Comparison of ENCODE assay signal across 7 cellular contexts in the genomic region with DNA sequence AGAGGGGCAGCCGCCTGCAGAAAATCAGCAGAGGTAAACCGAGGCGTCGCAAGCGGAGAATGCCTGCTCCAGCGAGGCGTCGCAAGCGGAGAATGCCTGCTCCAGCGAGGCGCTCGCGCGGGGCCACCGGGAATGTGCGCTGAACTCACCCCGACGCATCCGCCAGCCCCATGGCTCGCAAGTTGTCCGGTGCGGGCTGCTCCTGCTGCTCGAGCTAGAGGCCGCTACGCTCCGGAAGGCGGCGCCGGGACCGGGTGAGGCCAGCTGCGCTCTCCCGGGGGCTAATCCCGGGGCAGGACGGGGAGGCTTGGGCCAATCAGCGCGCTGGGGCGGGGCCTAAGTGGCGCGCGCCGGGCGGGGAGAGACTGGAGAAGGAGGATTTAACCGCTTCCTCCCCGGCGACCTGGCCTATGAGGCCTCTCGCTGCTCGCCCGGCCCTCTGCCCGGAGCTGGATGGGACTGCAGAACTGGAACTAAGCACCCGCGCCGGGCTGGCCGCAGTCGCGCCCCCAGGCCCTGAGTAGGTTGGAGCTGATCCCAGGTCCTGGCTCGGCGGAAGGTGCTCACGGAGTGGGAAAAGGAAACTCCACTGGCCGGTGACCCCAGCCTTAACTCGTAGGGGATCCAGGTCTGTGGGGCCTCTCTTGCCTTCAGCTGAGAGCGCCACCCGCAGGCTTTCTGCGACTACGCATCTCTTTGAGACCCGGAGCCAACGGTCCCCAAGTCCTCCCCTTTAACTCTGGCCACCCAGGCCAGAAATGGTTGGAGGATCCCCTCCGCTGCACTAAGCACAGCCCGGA. TPM values are rescaled to one million over a fixed set of nuclear protein-coding genes. Genes with fewer than 3 reads are reported as not detected.
DNase-seq lines count a peak whose midpoint lies in the region; ATAC-seq, FAIRE-seq and TF ChIP-seq lines count a peak whose summit lies in the region.

A gene with protein sequence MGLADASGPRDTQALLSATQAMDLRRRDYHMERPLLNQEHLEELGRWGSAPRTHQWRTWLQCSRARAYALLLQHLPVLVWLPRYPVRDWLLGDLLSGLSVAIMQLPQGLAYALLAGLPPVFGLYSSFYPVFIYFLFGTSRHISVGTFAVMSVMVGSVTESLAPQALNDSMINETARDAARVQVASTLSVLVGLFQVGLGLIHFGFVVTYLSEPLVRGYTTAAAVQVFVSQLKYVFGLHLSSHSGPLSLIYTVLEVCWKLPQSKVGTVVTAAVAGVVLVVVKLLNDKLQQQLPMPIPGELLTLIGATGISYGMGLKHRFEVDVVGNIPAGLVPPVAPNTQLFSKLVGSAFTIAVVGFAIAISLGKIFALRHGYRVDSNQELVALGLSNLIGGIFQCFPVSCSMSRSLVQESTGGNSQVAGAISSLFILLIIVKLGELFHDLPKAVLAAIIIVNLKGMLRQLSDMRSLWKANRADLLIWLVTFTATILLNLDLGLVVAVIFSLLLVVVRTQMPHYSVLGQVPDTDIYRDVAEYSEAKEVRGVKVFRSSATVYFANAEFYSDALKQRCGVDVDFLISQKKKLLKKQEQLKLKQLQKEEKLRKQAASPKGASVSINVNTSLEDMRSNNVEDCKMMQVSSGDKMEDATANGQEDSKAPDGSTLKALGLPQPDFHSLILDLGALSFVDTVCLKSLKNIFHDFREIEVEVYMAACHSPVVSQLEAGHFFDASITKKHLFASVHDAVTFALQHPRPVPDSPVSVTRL (minus strand): TSS at position 240 of the 800 bp plus-strand sequence. CDS start 68 bp downstream, at position 172.

- H2AFZ ChIP-seq in hepatocyte, result peak within 1 kb of the TSS; percentile 69

- peaks cover 12% of the 10 kb centered on the region for H3K79me2 ChIP-seq in hepatocyte

- peak; percentile 74 for TF ChIP-seq CTCF in astrocyte of the spinal cord (IDR thresholded peaks at IDR 0.05; ENCODE audit: low read depth, low read length)
- peak; percentile 64 for TF ChIP-seq CTCF in hepatocyte (IDR thresholded peaks at IDR 0.05; ENCODE audit: poor library complexity)

- no peaks in the 10 kb centered on the region for H3K9me2 ChIP-seq in hepatocyte (replicated peaks; ENCODE audit: insufficient read depth)

- no peaks in the 10 kb centered on the region for H3K9me3 ChIP-seq in hepatocyte (ENCODE audit: low read depth)

- H3K4me2 ChIP-seq in hepatocyte, result peak within 1 kb of the TSS; percentile 90

- DNase-seq in GM18507 (ENCODE audit: extremely low spot score, insufficient read length, low read depth) (peak; percentile 100), NCI-H2029 treated with DMSO at 0.1 percent for 48 hours (lab: John Stamatoyannopoulos, UW) (peak; percentile 70), T-helper 9 cell (peak; percentile 90), astrocyte of the spinal cord (ENCODE audit: low read depth, low spot score) (peak; percentile 98), hepatocyte (ENCODE audit: low spot score) (peak; percentile 98), retina (peak; percentile 98)

- WGBS in hepatocyte (ENCODE audit: low lambda C conversion rate, missing lambda C conversion rate), result 2% methylated on average over 53 of the region's 68 CpGs

- ATAC-seq in HG03025 (IDR thresholded peaks at IDR 0.05; ENCODE audit: low FRiP score, unreplicated experiment), result peak; percentile 86

- in situ Hi-C loops in astrocyte of the spinal cord (cut with HindIII; ENCODE audit: low sequenced_read_pairs), result no loop called here

- peaks cover 8% of the 10 kb centered on the region for H4K20me1 ChIP-seq in hepatocyte (ENCODE audit: insufficient read depth, poor library complexity, severe bottlenecking)

- H3K27me3 ChIP-seq in hepatocyte, result no peaks in the 10 kb centered on the region

- peak within 1 kb of the TSS; percentile 73 for H3K27ac ChIP-seq in hepatocyte

- no peaks in the 10 kb centered on the region for H3K36me3 ChIP-seq in hepatocyte (replicated peaks; ENCODE audit: insufficient read depth, low read depth)

- H3K4me3 ChIP-seq in astrocyte of the spinal cord (ENCODE audit: low read depth, low read length) (peak within 1 kb of the TSS; percentile 81), hepatocyte (peak within 1 kb of the TSS; percentile 73)

- peak; percentile 99 for FAIRE-seq in GM18507 (lab: Jason Lieb, UNC)

- peaks cover 22% of the 10 kb centered on the region for H3K4me1 ChIP-seq in hepatocyte (ENCODE audit: insufficient read depth)

RNA-seq across cellular contexts. Expression of the gene that starts here (rescaled TPM):
- 42.0 and 56.6 TPM in 2 replicates for total RNA-seq in hepatocyte
- 53.7 and 60.9 TPM in 2 replicates for polyA plus RNA-seq in hepatocyte

Comparison
In these comparisons a context has a peak if more than half of its experiments do, and no peak if none do; other contexts are left out.
1. Peak in every context shown above with its lines: DNase-seq, ATAC-seq, H3K4me3 ChIP-seq and H3K27ac ChIP-seq.